10 cellular contexts compared by ENCODE assay signal in genomic region chr9:35510745-35511428, GRCh38. TPM values are rescaled to one million over a fixed set of nuclear protein-coding genes. Genes with fewer than 3 reads are reported as not detected.
DNase-seq lines count a peak whose midpoint lies in the region; ATAC-seq and TF ChIP-seq lines count a peak whose summit lies in the region.
"Had no signal": no experiment of that assay in that cellular context is flagged by ENCODE, and none has a peak within 500 bp of the region (broad histone marks: within the 10 kb centered on the region; RNA-seq: fewer than 3 reads in every experiment).

No MANE protein-coding gene starts in this region.

- no peak overlapping the region for H3K27ac Mint-ChIP-seq in activated CD4-positive, alpha-beta memory T cell treated with anti-CD3 and anti-CD28 coated beads for 36 hours
- H3K27ac Mint-ChIP-seq: stimulated activated naive CD8-positive, alpha-beta T cell treated with anti-CD3 and anti-CD28 coated beads, Interleukin-15, amount 100 ng/mL, for 72 hours had no signal

- no peaks in the 10 kb centered on the region for H3K36me3 Mint-ChIP-seq in activated CD4-positive, alpha-beta memory T cell treated with anti-CD3 and anti-CD28 coated beads for 36 hours

- no peaks in the 10 kb centered on the region for H3K27me3 ChIP-seq in aorta (ENCODE audit: control insufficient read depth in 1 of 2, insufficient read depth in 2 of 2, low read length in 1 of 2)

- H3K4me1 ChIP-seq in mucosa of descending colon (ENCODE audit: low read depth) = no peaks in the 10 kb centered on the region
- H3K4me1 ChIP-seq in aorta (ENCODE audit: control insufficient read depth in 1 of 2, insufficient read depth in 2 of 2, low read length in 2 of 2) = peaks cover 4 to 10% of the 10 kb centered on the region in 2 donors

- TF ChIP-seq POLR2A in erythroblast (IDR thresholded peaks at IDR 0.05; ENCODE audit: low read length) = no peak

- CTCF ChIA-PET in activated CD4-positive, alpha-beta memory T cell treated with anti-CD3 and anti-CD28 coated beads for 36 hours (lab: Charles Lee) = interaction anchor here (0.9 kb wide), 1 partner anchor 43 kb away, joined by 4 read pairs; no protein-coding TSS in a partner anchor

- H3K4me3 Mint-ChIP-seq in activated CD4-positive, alpha-beta memory T cell treated with anti-CD3 and anti-CD28 coated beads for 36 hours = no peak overlapping the region
- H3K4me3 Mint-ChIP-seq: stimulated activated naive CD8-positive, alpha-beta T cell treated with anti-CD3 and anti-CD28 coated beads, Interleukin-15, amount 100 ng/mL, for 72 hours had no signal

- ATAC-seq in mucosa of descending colon (peak; percentile 96), aorta (ENCODE audit: low FRiP score) (peak; percentile 95)
- ATAC-seq: stimulated activated naive CD8-positive, alpha-beta T cell treated with anti-CD3 and anti-CD28 coated beads, Interleukin-15, amount 100 ng/mL, for 72 hours had no signal

- no peaks in the 10 kb centered on the region for H3K4me1 Mint-ChIP-seq in activated CD4-positive, alpha-beta memory T cell treated with anti-CD3 and anti-CD28 coated beads for 36 hours (ENCODE audit: low read depth)
- H3K4me1 Mint-ChIP-seq: stimulated activated naive CD8-positive, alpha-beta T cell treated with anti-CD3 and anti-CD28 coated beads, Interleukin-15, amount 100 ng/mL, for 72 hours had no signal

- POLR2A ChIA-PET in activated CD4-positive, alpha-beta memory T cell treated with anti-CD3 and anti-CD28 coated beads for 36 hours (lab: Charles Lee) = no interaction called here

- peaks cover 14% of the 10 kb centered on the region for H3K27me3 Mint-ChIP-seq in activated CD4-positive, alpha-beta memory T cell treated with anti-CD3 and anti-CD28 coated beads for 36 hours
- H3K27me3 Mint-ChIP-seq: stimulated activated naive CD8-positive, alpha-beta T cell treated with anti-CD3 and anti-CD28 coated beads, Interleukin-15, amount 100 ng/mL, for 72 hours had no signal

- peak overlapping the region; percentile 92 to 95 for H3K27ac ChIP-seq in aorta (ENCODE audit: low read depth in 1 of 2, low read length in 2 of 2)
- H3K27ac ChIP-seq: 22Rv1 had no signal

- DNase-seq in DMS 273 (lab: John Stamatoyannopoulos, UW; ENCODE audit: unreplicated experiment) (peak; percentile 41), DMS 273 treated with DMSO at 0.1 percent for 48 hours (lab: John Stamatoyannopoulos, UW) (no peak), erythroblast (lab: John Stamatoyannopoulos, UW) (peak; percentile 8 to 13), mucosa of descending colon (peak; percentile 52 to 64 (median 58)), aorta (peak; percentile 91 to 93), HuH-7.5 (ENCODE audit: low spot score) (no peak), GM13976 (ENCODE audit: low spot score) (no peak)
- no peak for DNase-seq in activated CD4-positive, alpha-beta memory T cell treated with anti-CD3 and anti-CD28 coated beads for 36 hours
- DNase-seq: stimulated activated naive CD8-positive, alpha-beta T cell treated with anti-CD3 and anti-CD28 coated beads, Interleukin-15, amount 100 ng/mL, for 72 hours had no signal

- H3K9me3 ChIP-seq in mucosa of descending colon (no peaks in the 10 kb centered on the region), aorta (ENCODE audit: control insufficient read depth, low read length) (no peaks in the 10 kb centered on the region)

- H3K9me3 Mint-ChIP-seq in activated CD4-positive, alpha-beta memory T cell treated with anti-CD3 and anti-CD28 coated beads for 36 hours = no peaks in the 10 kb centered on the region
- H3K9me3 Mint-ChIP-seq: stimulated activated naive CD8-positive, alpha-beta T cell treated with anti-CD3 and anti-CD28 coated beads, Interleukin-15, amount 100 ng/mL, for 72 hours had no signal

- in situ Hi-C loops in GM13976 (cut with MboI; ENCODE audit: low sequenced_read_pairs, unreplicated experiment) = no loop called here

- WGBS in aorta, 2 donors = 3 to 5% methylated on average over 3 of the region's 3 CpGs

- H3K4me3 ChIP-seq in mucosa of descending colon = no peak overlapping the region
- H3K4me3 ChIP-seq in aorta (ENCODE audit: low read length in 2 of 2) = no peak overlapping the region

- TF ChIP-seq CTCF in mucosa of descending colon (IDR thresholded peaks at IDR 0.05) (no peak), GM13976 (IDR thresholded peaks at IDR 0.05; ENCODE audit: borderline replicate concordance, control extremely low read depth, extremely low read depth, insufficient read depth, missing control alignments) (no peak)

- intact Hi-C loops in mucosa of descending colon (cut with DNase I, micrococcal nuclease) (no loop called here), aorta (cut with DNase I) (loop anchor here in 1 of 2 donors (2.0 kb wide), 1 partner anchor 16 kb away; no protein-coding TSS in a partner anchor)
- intact Hi-C loops in activated CD4-positive, alpha-beta memory T cell treated with anti-CD3 and anti-CD28 coated beads for 36 hours (cut with micrococcal nuclease) = no loop called here

- H3K36me3 ChIP-seq in mucosa of descending colon (ENCODE audit: low read depth) (no peaks in the 10 kb centered on the region), aorta (ENCODE audit: control insufficient read depth in 1 of 2, insufficient read depth in 2 of 2, low read length in 1 of 2) (no peaks in the 10 kb centered on the region)

RNA-seq across cellular contexts. Expression of gene RUSC2, which starts 21.0 kb away (rescaled TPM):
- total RNA-seq in mucosa of descending colon (10 to 100 TPM in 1 of 3 donors, 1 to 10 TPM in 2; 1.6 to 60.5 (median 6.6) TPM), aorta (100 to 1,000 TPM in 1 of 2 donors, 10 to 100 TPM in 1; 65.8 to 112 TPM)
- polyA plus RNA-seq in aorta = 10 to 100 TPM; 11.0 to 58.3 TPM
- 1 to 10 TPM; 2.7 to 3.0 TPM for total RNA-seq in activated CD4-positive, alpha-beta memory T cell treated with anti-CD3 and anti-CD28 coated beads for 36 hours

Comparison
In these comparisons a context has a peak if more than half of its experiments do, and no peak if none do; other contexts are left out.
1. DNase-seq: peak in DMS 273 (single experiment), erythroblast (2 of 2), mucosa of descending colon (3 of 3) and aorta (2 of 2); none in DMS 273 treated with DMSO at 0.1 percent for 48 hours (single experiment), HuH-7.5 (single experiment), activated CD4-positive, alpha-beta memory T cell treated with anti-CD3 and anti-CD28 coated beads for 36 hours (single experiment) and GM13976 (single experiment).